In the genomic region with DNA sequence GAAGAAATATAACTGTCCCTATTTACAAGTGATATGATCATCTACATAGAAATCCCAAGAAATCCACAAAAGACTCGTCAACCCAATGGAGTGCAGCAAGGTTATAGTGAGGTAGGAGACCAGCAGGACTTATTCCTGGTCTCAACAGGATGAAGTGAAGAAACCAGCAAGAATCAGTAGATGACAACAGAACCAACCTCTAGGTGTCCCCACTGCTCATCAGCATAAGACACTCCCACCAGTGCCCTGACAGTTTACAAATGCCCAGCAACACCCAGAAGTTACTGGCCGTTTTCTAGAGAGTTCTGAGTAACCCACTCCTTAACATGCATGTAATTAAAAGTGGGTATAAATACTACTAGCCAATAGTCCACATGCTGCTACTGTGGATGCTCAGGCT, we compare ENCODE assay signal across 21 cellular contexts.
A peak's percentile ranks its signal among the peaks of the same experiment; 100 is the strongest.
DNase-seq lines count a peak whose midpoint lies in the region; ATAC-seq and TF ChIP-seq lines count a peak whose summit lies in the region.
"Had no signal": no experiment of that assay in that cellular context is flagged by ENCODE, and none has a peak within 500 bp of the region (broad histone marks: within the 10 kb centered on the region; RNA-seq: fewer than 3 reads in every experiment).

No MANE protein-coding gene starts in this region.

- TF ChIP-seq POLR2A in NB4 (IDR thresholded peaks at IDR 0.05; ENCODE audit: extremely low read depth, insufficient read length): no peak
- TF ChIP-seq POLR2A in testis (IDR thresholded peaks at IDR 0.05): no peak

- TF ChIP-seq CTCF in SK-N-SH (IDR thresholded peaks at IDR 0.05) (peak; percentile 28; the same call in 1 of the 2 replicates), NB4 (IDR thresholded peaks at IDR 0.05; ENCODE audit: low read depth, low read length) (peak; percentile 18), mammary epithelial cell (conservative IDR thresholded peaks at IDR 0.05 in 1 of 2, IDR thresholded peaks at IDR 0.05 in 1 of 2; ENCODE audit: extremely low read depth in 1 of 2, insufficient read depth in 1 of 2, low read depth in 1 of 2, low read length in 2 of 2) (peak; percentile 30 to 63), testis (IDR thresholded peaks at IDR 0.05) (no peak), hepatocyte (IDR thresholded peaks at IDR 0.05; ENCODE audit: poor library complexity) (no peak)

- no peak overlapping the region for H3K27ac ChIP-seq in SK-N-SH (ENCODE audit: low read depth in 2 of 2, low read length in 1 of 2)
- no peak overlapping the region for H3K27ac ChIP-seq in mammary epithelial cell (ENCODE audit: insufficient read depth, low read depth, low read length)
- H3K27ac ChIP-seq in testis: no peak overlapping the region
- H3K27ac ChIP-seq in hepatocyte: no peak overlapping the region
- H3K27ac ChIP-seq: esophagus muscularis mucosa, heart left ventricle, neutrophil, stomach, vagina had no signal

- TF ChIP-seq RAD21 in SK-N-SH (IDR thresholded peaks at IDR 0.05; ENCODE audit: low read length): no peak

- dilution Hi-C loops in mammary epithelial cell (cut with HindIII; ENCODE audit: low sequenced_read_pairs): no loop called here

- H3K27me3 ChIP-seq in SK-N-SH (ENCODE audit: insufficient read depth): no peaks in the 10 kb centered on the region
- peaks cover 1% of the 10 kb centered on the region for H3K27me3 ChIP-seq in mammary epithelial cell (ENCODE audit: insufficient read depth, low read length)
- no peaks in the 10 kb centered on the region for H3K27me3 ChIP-seq in testis
- H3K27me3 ChIP-seq in hepatocyte: no peaks in the 10 kb centered on the region
- H3K27me3 ChIP-seq: esophagus muscularis mucosa, heart left ventricle, neutrophil, stomach, vagina had no signal

- H3K9ac ChIP-seq in SK-N-SH: no peak overlapping the region
- H3K9ac ChIP-seq in mammary epithelial cell (ENCODE audit: insufficient read depth, low read length): no peak overlapping the region

- in situ Hi-C loops in mammary epithelial cell (cut with MboI; ENCODE audit: low sequenced_read_pairs in 2 of 2): no loop called here

- H3K4me1 ChIP-seq in SK-N-SH (ENCODE audit: control insufficient read depth in 1 of 2, insufficient read depth in 2 of 2, low read depth in 1 of 2, low read length in 1 of 2) (no peaks in the 10 kb centered on the region), mammary epithelial cell (ENCODE audit: insufficient read depth, low read length) (no peaks in the 10 kb centered on the region), testis (no peaks in the 10 kb centered on the region), hepatocyte (ENCODE audit: insufficient read depth) (no peaks in the 10 kb centered on the region)
- H3K4me1 ChIP-seq: esophagus muscularis mucosa, heart left ventricle, stomach, vagina had no signal

- H3K79me2 ChIP-seq in SK-N-SH (ENCODE audit: insufficient read depth): no peaks in the 10 kb centered on the region
- H3K79me2 ChIP-seq in mammary epithelial cell (ENCODE audit: insufficient read depth, low read length): no peaks in the 10 kb centered on the region
- H3K79me2 ChIP-seq in hepatocyte: no peaks in the 10 kb centered on the region

- H4K20me1 ChIP-seq in SK-N-SH (ENCODE audit: insufficient read depth) (no peaks in the 10 kb centered on the region), mammary epithelial cell (ENCODE audit: insufficient read depth, low read length) (no peaks in the 10 kb centered on the region), hepatocyte (ENCODE audit: insufficient read depth, poor library complexity, severe bottlenecking) (no peaks in the 10 kb centered on the region)

- no peak for TF ChIP-seq EP300 in SK-N-SH (IDR thresholded peaks at IDR 0.05; ENCODE audit: borderline replicate concordance in 1 of 2, low read depth in 1 of 2, low read length in 1 of 2)

- H3K36me3 ChIP-seq in SK-N-SH (replicated peaks in 1 of 2; ENCODE audit: control insufficient read depth in 1 of 2, insufficient read depth in 2 of 2, low read length in 1 of 2) (no peaks in the 10 kb centered on the region), mammary epithelial cell (ENCODE audit: insufficient read depth, low read length) (no peaks in the 10 kb centered on the region), testis (ENCODE audit: low read depth, missing control alignments) (no peaks in the 10 kb centered on the region), hepatocyte (replicated peaks; ENCODE audit: insufficient read depth, low read depth) (no peaks in the 10 kb centered on the region)
- H3K36me3 ChIP-seq: esophagus muscularis mucosa, heart left ventricle, neutrophil, stomach, vagina had no signal

- DNase-seq in SK-N-SH (no peak), NB4 (ENCODE audit: low read depth) (peak; percentile 36), mammary epithelial cell (peak; percentile 2), testis (peak; percentile 18), NCI-H2107 (lab: John Stamatoyannopoulos, UW) (no peak), hepatocyte (ENCODE audit: low spot score) (no peak)
- DNase-seq: activated CD4-positive, CD25-positive, alpha-beta regulatory T cell treated with anti-CD3 and anti-CD28 coated beads, Interleukin-2, amount 50 U/mL, for 72 hours; activated naive CD4-positive, alpha-beta T cell; GDM1; heart left ventricle; midbrain; NCI-H2081; NCI-H748 treated with DMSO at 0.1 percent for 48 hours; right cardiac atrium; stomach; T-helper 17 cell had no signal

- H3F3A ChIP-seq in SK-N-SH (replicated peaks; ENCODE audit: insufficient read depth): no peaks in the 10 kb centered on the region

- no peaks in the 10 kb centered on the region for H3K9me2 ChIP-seq in SK-N-SH
- no peaks in the 10 kb centered on the region for H3K9me2 ChIP-seq in hepatocyte (replicated peaks; ENCODE audit: insufficient read depth)

- intact Hi-C loops in mammary epithelial cell (cut with micrococcal nuclease) (loop anchor here (1.0 to 5.0 kb wide), 3 partner anchors 171 to 472 kb away; a partner anchor contains a TSS), testis (cut with DNase I; ENCODE audit: low total_unique reads) (no loop called here)

- 3% methylated on average over 2 of the region's 2 CpGs for WGBS in SK-N-SH (ENCODE audit: low lambda C conversion rate)
- 35% methylated on average over 2 of the region's 2 CpGs for WGBS in mammary epithelial cell (ENCODE audit: low coverage, missing lambda C conversion rate)
- 57 to 64% methylated on average over 2 of the region's 2 CpGs for WGBS in testis, 2 donors
- WGBS in hepatocyte (ENCODE audit: low lambda C conversion rate, missing lambda C conversion rate): 72% methylated on average over 2 of the region's 2 CpGs

- POLR2A ChIA-PET in SK-N-SH (lab: Yijun Ruan, JAX): no interaction called here

- CTCF ChIA-PET in SK-N-SH (lab: Yijun Ruan, JAX): no interaction called here
- CTCF ChIA-PET in mammary epithelial cell (lab: Charles Lee; ENCODE audit: low non-redundant PET): no interaction called here

- H3K4me2 ChIP-seq in SK-N-SH (no peak overlapping the region), mammary epithelial cell (ENCODE audit: insufficient read depth, low read depth, low read length) (no peak overlapping the region), hepatocyte (no peak overlapping the region)

- H3K9me3 ChIP-seq in SK-N-SH: no peaks in the 10 kb centered on the region
- H3K9me3 ChIP-seq in mammary epithelial cell (replicated peaks; ENCODE audit: insufficient read depth, low read length): no peaks in the 10 kb centered on the region
- H3K9me3 ChIP-seq in testis: no peaks in the 10 kb centered on the region
- no peaks in the 10 kb centered on the region for H3K9me3 ChIP-seq in hepatocyte (ENCODE audit: low read depth)
- H3K9me3 ChIP-seq: neutrophil, vagina had no signal

- ATAC-seq in SK-N-SH treated with all-trans-retinoic acid at 6 μM for 48 hours (no peak), GM19463 (IDR thresholded peaks at IDR 0.05; ENCODE audit: unreplicated experiment) (no peak)
- ATAC-seq: heart left ventricle, right cardiac atrium, T-helper 17 cell had no signal

- H2AFZ ChIP-seq in SK-N-SH (ENCODE audit: low read depth) (no peak overlapping the region), mammary epithelial cell (ENCODE audit: low read depth, low read length) (no peak overlapping the region), hepatocyte (no peak overlapping the region)

- H3K4me3 ChIP-seq in SK-N-SH (ENCODE audit: low read depth in 2 of 2, low read length in 1 of 2) (no peak overlapping the region), NB4 (ENCODE audit: low read depth, low read length) (no peak overlapping the region), mammary epithelial cell (replicated peaks in 1 of 3; ENCODE audit: insufficient read depth in 1 of 3, low read depth in 2 of 3, low read length in 3 of 3) (no peak overlapping the region), testis (no peak overlapping the region), hepatocyte (no peak overlapping the region)
- H3K4me3 ChIP-seq: esophagus muscularis mucosa, heart left ventricle, stomach, vagina had no signal

- BruUV-seq in mammary epithelial cell (replicated peaks; lab: Mats Ljungman, UMichigan): no TSS peak

TF ChIP-seq in SK-N-SH, 30 proteins besides CTCF, POLR2A, EP300 and RAD21 (continues in another document):
- TF ChIP-seq FOXJ3 (CRISPR knock-in tag; IDR thresholded peaks at IDR 0.05): no peak
- TF ChIP-seq SIN3A (IDR thresholded peaks at IDR 0.05; ENCODE audit: borderline replicate concordance, low read depth, low read length): no peak
- TF ChIP-seq, protein P1, sequence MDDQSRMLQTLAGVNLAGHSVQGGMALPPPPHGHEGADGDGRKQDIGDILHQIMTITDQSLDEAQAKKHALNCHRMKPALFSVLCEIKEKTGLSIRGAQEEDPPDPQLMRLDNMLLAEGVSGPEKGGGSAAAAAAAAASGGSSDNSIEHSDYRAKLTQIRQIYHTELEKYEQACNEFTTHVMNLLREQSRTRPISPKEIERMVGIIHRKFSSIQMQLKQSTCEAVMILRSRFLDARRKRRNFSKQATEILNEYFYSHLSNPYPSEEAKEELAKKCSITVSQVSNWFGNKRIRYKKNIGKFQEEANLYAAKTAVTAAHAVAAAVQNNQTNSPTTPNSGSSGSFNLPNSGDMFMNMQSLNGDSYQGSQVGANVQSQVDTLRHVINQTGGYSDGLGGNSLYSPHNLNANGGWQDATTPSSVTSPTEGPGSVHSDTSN (IDR thresholded peaks at IDR 0.05): no peak
- no peak for TF ChIP-seq CHD2 (IDR thresholded peaks at IDR 0.05; ENCODE audit: low read length, partially characterized antibody)

TF ChIP-seq in SK-N-SH treated with all-trans-retinoic acid at 6 μM for 48 hours, 23 proteins besides CTCF, POLR2A, EP300 and RAD21 (continues in another document):
- TF ChIP-seq, protein P2, sequence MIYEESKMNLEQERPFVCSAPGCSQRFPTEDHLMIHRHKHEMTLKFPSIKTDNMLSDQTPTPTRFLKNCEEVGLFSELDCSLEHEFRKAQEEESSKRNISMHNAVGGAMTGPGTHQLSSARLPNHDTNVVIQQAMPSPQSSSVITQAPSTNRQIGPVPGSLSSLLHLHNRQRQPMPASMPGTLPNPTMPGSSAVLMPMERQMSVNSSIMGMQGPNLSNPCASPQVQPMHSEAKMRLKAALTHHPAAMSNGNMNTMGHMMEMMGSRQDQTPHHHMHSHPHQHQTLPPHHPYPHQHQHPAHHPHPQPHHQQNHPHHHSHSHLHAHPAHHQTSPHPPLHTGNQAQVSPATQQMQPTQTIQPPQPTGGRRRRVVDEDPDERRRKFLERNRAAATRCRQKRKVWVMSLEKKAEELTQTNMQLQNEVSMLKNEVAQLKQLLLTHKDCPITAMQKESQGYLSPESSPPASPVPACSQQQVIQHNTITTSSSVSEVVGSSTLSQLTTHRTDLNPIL (CRISPR knock-in tag; IDR thresholded peaks at IDR 0.05; ENCODE audit: low read depth): no peak
- no peak for TF ChIP-seq ZFP3 (CRISPR knock-in tag; IDR thresholded peaks at IDR 0.05)
- no peak for TF ChIP-seq ZNF565 (CRISPR knock-in tag; conservative IDR thresholded peaks at IDR 0.05; ENCODE audit: low read depth)

Comparison
In these comparisons a context has a peak if more than half of its experiments do, and no peak if none do; other contexts are left out.
1. DNase-seq: peak in NB4 (single experiment), mammary epithelial cell (single experiment) and testis (single experiment); none in SK-N-SH (single experiment), NCI-H2107 (single experiment) and hepatocyte (single experiment).
2. CTCF ChIP-seq: peak in SK-N-SH (single experiment), NB4 (single experiment) and mammary epithelial cell (2 of 2); none in testis (0 of 3) and hepatocyte (single experiment).